ENCODE assay signal across 13 cellular contexts in genomic region chr2:88818381-88818780, GRCh38.
"Had no signal": no experiment of that assay in that cellular context is flagged by ENCODE, and none has a peak within 500 bp of the region (broad histone marks: within the 10 kb centered on the region; RNA-seq: fewer than 3 reads in every experiment).

No MANE protein-coding gene starts in this region.

- H3K27ac Mint-ChIP-seq: activated CD4-positive, alpha-beta memory T cell treated with anti-CD3 and anti-CD28 coated beads for 36 hours; activated CD8-positive, alpha-beta memory T cell treated with anti-CD3 and anti-CD28 coated beads, Interleukin-2, amount 10 ng/mL, durations not matched to agents 7 days and 5 days; nephron; stimulated activated memory B cell treated with anti-CD40 and anti-IgM and Interleukin-4, amounts not matched to agents 10 μg/mL and 1 μg/mL and 100 μg/mL, for 72 hours had no signal

- H3K4me1 Mint-ChIP-seq: activated CD8-positive, alpha-beta memory T cell treated with anti-CD3 and anti-CD28 coated beads, Interleukin-2, amount 10 ng/mL, durations not matched to agents 7 days and 5 days; nephron; stimulated activated memory B cell treated with anti-CD40 and anti-IgM and Interleukin-4, amounts not matched to agents 10 μg/mL and 1 μg/mL and 100 μg/mL, for 72 hours had no signal

- DNase-seq: activated CD4-positive, alpha-beta memory T cell treated with anti-CD3 and anti-CD28 coated beads for 36 hours; activated CD4-positive, alpha-beta T cell treated with anti-CD3 and anti-CD28 coated beads for 1 hour; activated CD8-positive, alpha-beta memory T cell treated with anti-CD3 and anti-CD28 coated beads, Interleukin-2, amount 10 ng/mL, durations not matched to agents 7 days and 5 days; activated effector memory CD4-positive, alpha-beta T cell treated with Interleukin-2 at 50 U/mL for 16 hours; activated naive CD4-positive, alpha-beta T cell treated with anti-CD3 and anti-CD28 coated beads, Interleukin-2, amount 50 U/mL, for 16 hours; activated T-cell treated with anti-CD3 and anti-CD28 coated beads, Interleukin-2, amount 50 U/mL, for 4 hours; foreskin melanocyte; head of caudate nucleus; kidney glomerular epithelial cell; nucleus accumbens; tibial artery had no signal

- H3K4me3 Mint-ChIP-seq: activated CD4-positive, alpha-beta memory T cell treated with anti-CD3 and anti-CD28 coated beads for 36 hours; activated CD8-positive, alpha-beta memory T cell treated with anti-CD3 and anti-CD28 coated beads, Interleukin-2, amount 10 ng/mL, durations not matched to agents 7 days and 5 days; activated T-cell treated with anti-CD3 and anti-CD28 coated beads, Interleukin-2, amount 50 U/mL, for 4 hours; nephron; stimulated activated memory B cell treated with anti-CD40 and anti-IgM and Interleukin-4, amounts not matched to agents 10 μg/mL and 1 μg/mL and 100 μg/mL, for 72 hours had no signal

- ATAC-seq: activated CD8-positive, alpha-beta memory T cell treated with anti-CD3 and anti-CD28 coated beads, Interleukin-2, amount 10 ng/mL, durations not matched to agents 7 days and 5 days; activated T-cell treated with anti-CD3 and anti-CD28 coated beads, Interleukin-2, amount 50 U/mL, for 4 hours; stimulated activated memory B cell treated with anti-CD40 and anti-IgM and Interleukin-4, amounts not matched to agents 10 μg/mL and 1 μg/mL and 100 μg/mL, for 72 hours had no signal

- H3K27me3 Mint-ChIP-seq: activated CD8-positive, alpha-beta memory T cell treated with anti-CD3 and anti-CD28 coated beads, Interleukin-2, amount 10 ng/mL, durations not matched to agents 7 days and 5 days; stimulated activated memory B cell treated with anti-CD40 and anti-IgM and Interleukin-4, amounts not matched to agents 10 μg/mL and 1 μg/mL and 100 μg/mL, for 72 hours had no signal

- H3K36me3 Mint-ChIP-seq: activated CD4-positive, alpha-beta memory T cell treated with anti-CD3 and anti-CD28 coated beads for 36 hours; activated CD8-positive, alpha-beta memory T cell treated with anti-CD3 and anti-CD28 coated beads, Interleukin-2, amount 10 ng/mL, durations not matched to agents 7 days and 5 days had no signal
